In the genomic region with DNA sequence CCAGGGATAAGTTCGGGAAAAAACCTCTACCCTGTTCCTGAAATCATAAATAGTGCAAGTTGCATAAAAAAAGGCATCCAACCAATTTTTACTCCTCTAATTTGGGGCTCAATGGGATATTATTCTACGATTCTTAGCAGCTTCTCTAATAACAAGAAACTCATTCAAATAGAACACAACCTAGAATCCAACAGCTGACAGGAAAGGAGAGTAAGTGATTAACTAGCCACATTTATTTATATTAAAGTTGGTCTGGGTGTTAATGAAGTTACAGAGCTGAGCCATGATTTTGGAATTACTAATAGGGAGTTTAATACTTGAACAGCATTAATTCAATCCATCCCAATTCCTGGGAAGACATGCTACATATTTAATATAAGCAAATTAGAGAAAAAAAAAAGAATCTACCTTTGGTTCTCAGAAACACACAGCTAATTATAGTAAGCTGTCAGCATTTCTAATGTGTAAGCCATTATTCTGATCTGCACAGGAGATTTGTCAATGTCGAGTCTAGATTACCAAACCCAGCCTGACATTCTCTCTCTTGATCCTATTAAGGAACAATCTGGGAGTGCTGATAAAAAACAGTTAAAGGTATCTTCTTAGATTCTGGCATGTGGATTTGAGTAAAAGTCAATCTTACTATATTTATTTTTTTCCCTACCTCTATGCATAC, we compare ENCODE assay signal across 15 cellular contexts.
A peak's percentile ranks its signal among the peaks of the same experiment; 100 is the strongest.
DNase-seq lines count a peak whose midpoint lies in the region; ATAC-seq and TF ChIP-seq lines count a peak whose summit lies in the region.
"Had no signal": no experiment of that assay in that cellular context is flagged by ENCODE, and none has a peak within 500 bp of the region (broad histone marks: within the 10 kb centered on the region; RNA-seq: fewer than 3 reads in every experiment).

No MANE protein-coding gene starts in this region.

- peaks cover 0 to 2% (median 0%) of the 10 kb centered on the region in 11 donors for H3K9me3 Mint-ChIP-seq in naive thymus-derived CD4-positive, alpha-beta T cell
- H3K9me3 Mint-ChIP-seq: stimulated activated naive B cell treated with anti-CD40 and anti-IgM and Interleukin-4, amounts not matched to agents 10 μg/mL and 1 μg/mL and 100 μg/mL, for 72 hours had no signal

- no peaks in the 10 kb centered on the region for H3K4me1 ChIP-seq in naive thymus-derived CD4-positive, alpha-beta T cell (ENCODE audit: control insufficient read depth in 2 of 2, insufficient read depth in 2 of 2, low read length in 2 of 2)
- peaks cover 1% of the 10 kb centered on the region for H3K4me1 ChIP-seq in ovary (ENCODE audit: insufficient read depth)
- H3K4me1 ChIP-seq: SJSA1, vagina had no signal

- no peak overlapping the region for H3K27ac ChIP-seq in naive thymus-derived CD4-positive, alpha-beta T cell (ENCODE audit: low read depth, low read length)
- no peak overlapping the region for H3K27ac ChIP-seq in ovary
- H3K27ac ChIP-seq: C4-2B, SJSA1, vagina had no signal

- peak; percentile 93 for ATAC-seq in GM19452 (IDR thresholded peaks at IDR 0.05; ENCODE audit: unreplicated experiment)
- peak; percentile 72 for ATAC-seq in HG02970 (IDR thresholded peaks at IDR 0.05; ENCODE audit: low FRiP score, unreplicated experiment)
- ATAC-seq in HG03571 (IDR thresholded peaks at IDR 0.05; ENCODE audit: unreplicated experiment): peak; percentile 88
- ATAC-seq in naive thymus-derived CD4-positive, alpha-beta T cell: no peak
- ATAC-seq in HG03025 (IDR thresholded peaks at IDR 0.05; ENCODE audit: low FRiP score, unreplicated experiment): no peak
- ATAC-seq: stimulated activated naive B cell treated with anti-CD40 and anti-IgM and Interleukin-4, amounts not matched to agents 10 μg/mL and 1 μg/mL and 100 μg/mL, for 72 hours had no signal

- WGBS in ovary, 3 donors: 91 to 96% (median 95%) methylated on average over 3 of the region's 3 CpGs

- in situ Hi-C loops in GM13976 (cut with MboI; ENCODE audit: low sequenced_read_pairs, unreplicated experiment): no loop called here

- H3K36me3 ChIP-seq in naive thymus-derived CD4-positive, alpha-beta T cell (ENCODE audit: control insufficient read depth in 2 of 3, insufficient read depth in 3 of 3, low read length in 3 of 3): peaks cover 0 to 28% (median 0%) of the 10 kb centered on the region in 3 experiments
- H3K36me3 ChIP-seq in ovary: no peaks in the 10 kb centered on the region

- POLR2A ChIA-PET in naive thymus-derived CD4-positive, alpha-beta T cell (lab: Charles Lee): no interaction called here

- no peak for TF ChIP-seq EP300 in ovary (IDR thresholded peaks at IDR 0.05)

- no peak for TF ChIP-seq POLR2A in ovary (IDR thresholded peaks at IDR 0.05)

- TF ChIP-seq CTCF in GM13976 (IDR thresholded peaks at IDR 0.05; ENCODE audit: borderline replicate concordance, control extremely low read depth, extremely low read depth, insufficient read depth, missing control alignments) (no peak), ovary (IDR thresholded peaks at IDR 0.05) (no peak)

- H3K27ac Mint-ChIP-seq in naive thymus-derived CD4-positive, alpha-beta T cell: no peak overlapping the region
- H3K27ac Mint-ChIP-seq: dendritic cell treated with granulocyte-macrophage colony-stimulating factor and Interleukin-4, amounts not matched to agents 40 ng/mL and 50 ng/mL, for 4 days; stimulated activated naive B cell treated with anti-CD40 and anti-IgM and Interleukin-4, amounts not matched to agents 10 μg/mL and 1 μg/mL and 100 μg/mL, for 72 hours had no signal

- no peak overlapping the region for H3K4me3 Mint-ChIP-seq in naive thymus-derived CD4-positive, alpha-beta T cell
- H3K4me3 Mint-ChIP-seq: dendritic cell treated with granulocyte-macrophage colony-stimulating factor and Interleukin-4, amounts not matched to agents 40 ng/mL and 50 ng/mL, for 4 days; stimulated activated naive B cell treated with anti-CD40 and anti-IgM and Interleukin-4, amounts not matched to agents 10 μg/mL and 1 μg/mL and 100 μg/mL, for 72 hours had no signal

- intact Hi-C loops in naive thymus-derived CD4-positive, alpha-beta T cell (cut with micrococcal nuclease): no loop called here
- intact Hi-C loops in ovary (cut with DNase I): no loop called here

- H3K27me3 Mint-ChIP-seq in naive thymus-derived CD4-positive, alpha-beta T cell: no peaks in the 10 kb centered on the region
- H3K27me3 Mint-ChIP-seq: dendritic cell treated with granulocyte-macrophage colony-stimulating factor and Interleukin-4, amounts not matched to agents 40 ng/mL and 50 ng/mL, for 4 days; stimulated activated naive B cell treated with anti-CD40 and anti-IgM and Interleukin-4, amounts not matched to agents 10 μg/mL and 1 μg/mL and 100 μg/mL, for 72 hours had no signal

- peaks cover 16 to 68% (median 49%) of the 10 kb centered on the region in 5 donors for H3K36me3 Mint-ChIP-seq in naive thymus-derived CD4-positive, alpha-beta T cell

- no peak for DNase-seq in naive thymus-derived CD4-positive, alpha-beta T cell
- DNase-seq in GM13976 (ENCODE audit: low spot score) (no peak), ovary (no peak)
- DNase-seq: activated CD8-positive, alpha-beta memory T cell treated with anti-CD3 and anti-CD28 coated beads for 24 hours; activated gamma-delta T cell treated with Interleukin-2 at 50 U/mL for 16 hours; NCI-H1048; stimulated activated naive B cell treated with anti-CD40 and anti-IgM and Interleukin-4, amounts not matched to agents 10 μg/mL and 1 μg/mL and 100 μg/mL, for 72 hours had no signal

- CTCF ChIA-PET in naive thymus-derived CD4-positive, alpha-beta T cell (lab: Charles Lee): no interaction called here

- H3K27me3 ChIP-seq in naive thymus-derived CD4-positive, alpha-beta T cell (ENCODE audit: control insufficient read depth in 2 of 2, insufficient read depth in 2 of 2, low read length in 2 of 2): no peaks in the 10 kb centered on the region
- no peaks in the 10 kb centered on the region for H3K27me3 ChIP-seq in ovary
- H3K27me3 ChIP-seq: SJSA1, vagina had no signal

- no peaks in the 10 kb centered on the region for H3K9me3 ChIP-seq in naive thymus-derived CD4-positive, alpha-beta T cell (ENCODE audit: control insufficient read depth in 2 of 3, low read length in 3 of 3)
- no peaks in the 10 kb centered on the region for H3K9me3 ChIP-seq in ovary
- H3K9me3 ChIP-seq: SJSA1, vagina had no signal

- H3K4me3 ChIP-seq in naive thymus-derived CD4-positive, alpha-beta T cell (ENCODE audit: low read length): no peak overlapping the region
- H3K4me3 ChIP-seq in ovary: no peak overlapping the region
- H3K4me3 ChIP-seq: SJSA1, vagina had no signal

- peaks cover 0 to 5% (median under 1%) of the 10 kb centered on the region in 7 donors for H3K4me1 Mint-ChIP-seq in naive thymus-derived CD4-positive, alpha-beta T cell
- H3K4me1 Mint-ChIP-seq: stimulated activated naive B cell treated with anti-CD40 and anti-IgM and Interleukin-4, amounts not matched to agents 10 μg/mL and 1 μg/mL and 100 μg/mL, for 72 hours had no signal

Comparison
In these comparisons a context has a peak if more than half of its experiments do, and no peak if none do; other contexts are left out.
1. ATAC-seq: peak in GM19452 (single experiment), HG02970 (single experiment) and HG03571 (single experiment); none in naive thymus-derived CD4-positive, alpha-beta T cell (single experiment) and HG03025 (single experiment).